In the genomic region with DNA sequence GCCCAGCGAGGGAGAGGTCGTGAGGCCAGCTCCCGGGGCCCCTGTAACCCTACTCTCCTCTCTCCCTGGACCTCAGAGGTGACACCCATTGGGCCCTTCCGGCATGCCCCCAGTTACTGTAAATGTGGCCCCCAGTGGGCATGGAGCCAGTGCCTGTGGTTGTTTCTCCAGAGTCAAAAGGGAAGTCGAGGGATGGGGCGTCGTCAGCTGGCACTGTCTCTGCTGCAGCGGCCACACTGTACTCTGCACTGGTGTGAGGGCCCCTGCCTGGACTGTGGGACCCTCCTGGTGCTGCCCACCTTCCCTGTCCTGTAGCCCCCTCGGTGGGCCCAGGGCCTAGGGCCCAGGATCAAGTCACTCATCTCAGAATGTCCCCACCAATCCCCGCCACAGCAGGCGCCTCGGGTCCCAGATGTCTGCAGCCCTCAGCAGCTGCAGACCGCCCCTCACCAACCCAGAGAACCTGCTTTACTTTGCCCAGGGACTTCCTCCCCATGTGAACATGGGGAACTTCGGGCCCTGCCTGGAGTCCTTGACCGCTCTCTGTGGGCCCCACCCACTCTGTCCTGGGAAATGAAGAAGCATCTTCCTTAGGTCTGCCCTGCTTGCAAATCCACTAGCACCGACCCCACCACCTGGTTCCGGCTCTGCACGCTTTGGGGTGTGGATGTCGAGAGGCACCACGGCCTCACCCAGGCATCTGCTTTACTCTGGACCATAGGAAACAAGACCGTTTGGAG, we compare ENCODE assay signal across 9 cellular contexts. TPM values are rescaled to one million over a fixed set of nuclear protein-coding genes. Genes with fewer than 3 reads are reported as not detected.
DNase-seq lines count a peak whose midpoint lies in the region; ATAC-seq and TF ChIP-seq lines count a peak whose summit lies in the region.
"Had no signal": no experiment of that assay in that cellular context is flagged by ENCODE, and none has a peak within 500 bp of the region (broad histone marks: within the 10 kb centered on the region; RNA-seq: fewer than 3 reads in every experiment).

No MANE protein-coding gene starts in this region.

- 79% methylated on average over 12 of the region's 21 CpGs for WGBS in suprapubic skin

- no peaks in the 10 kb centered on the region for H3K27me3 ChIP-seq in left lung
- no peaks in the 10 kb centered on the region for H3K27me3 ChIP-seq in suprapubic skin

- no peak overlapping the region for H3K4me3 ChIP-seq in left lung
- no peak overlapping the region for H3K4me3 ChIP-seq in suprapubic skin

- H3K36me3 Mint-ChIP-seq in T-helper 2 cell treated with Interferon-gamma antibody and Interleukin-4, amounts not matched to agents 5 μg/mL and 100 μg/mL, for 36 hours (ENCODE audit: low read depth): peaks cover 3% of the 10 kb centered on the region
- peaks cover 0 to 18% of the 10 kb centered on the region in 2 donors for H3K36me3 Mint-ChIP-seq in activated naive CD4-positive, alpha-beta T cell treated with anti-CD3 and anti-CD28 coated beads, Interleukin-2, amount 50 U/mL, for 72 hours

- H3K4me3 Mint-ChIP-seq in T-helper 2 cell treated with Interferon-gamma antibody and Interleukin-4, amounts not matched to agents 5 μg/mL and 100 μg/mL, for 36 hours: no peak overlapping the region

- H3K4me1 Mint-ChIP-seq in T-helper 2 cell treated with Interferon-gamma antibody and Interleukin-4, amounts not matched to agents 5 μg/mL and 100 μg/mL, for 36 hours (ENCODE audit: low read depth): peaks cover 29% of the 10 kb centered on the region

- intact Hi-C loops in left lung (cut with DNase I): no loop called here

- H3K36me3 ChIP-seq in left lung (no peaks in the 10 kb centered on the region), suprapubic skin (no peaks in the 10 kb centered on the region)

- peak overlapping the region; percentile 72 to 98 for H3K27ac ChIP-seq in left lung
- H3K27ac ChIP-seq in suprapubic skin: peak overlapping the region; percentile 32

- peak in 1 of 2 donors; percentile 8 for ATAC-seq in activated naive CD4-positive, alpha-beta T cell treated with anti-CD3 and anti-CD28 coated beads, Interleukin-2, amount 50 U/mL, for 72 hours
- ATAC-seq in left lung (peak; percentile 48), GM18498 (IDR thresholded peaks at IDR 0.05; ENCODE audit: unreplicated experiment) (no peak)

- H3K27me3 Mint-ChIP-seq in T-helper 2 cell treated with Interferon-gamma antibody and Interleukin-4, amounts not matched to agents 5 μg/mL and 100 μg/mL, for 36 hours (ENCODE audit: low read depth): no peaks in the 10 kb centered on the region

- DNase-seq in T-helper 2 cell treated with Interferon-gamma antibody and Interleukin-4, amounts not matched to agents 5 μg/mL and 100 μg/mL, for 36 hours (ENCODE audit: low spot score): no peak
- DNase-seq in T-helper 2 cell (no peak), left lung (peak; percentile 75 to 88), suprapubic skin (ENCODE audit: low spot score in 2 of 2) (no peak), SW480 (ENCODE audit: low spot score) (no peak), DMS79 treated with DMSO at 0.1 percent for 48 hours (lab: John Stamatoyannopoulos, UW) (no peak)
- DNase-seq in activated naive CD4-positive, alpha-beta T cell treated with anti-CD3 and anti-CD28 coated beads, Interleukin-2, amount 50 U/mL, for 72 hours (ENCODE audit: low spot score in 2 of 2): no peak
- DNase-seq: activated CD8-positive, alpha-beta memory T cell treated with anti-CD3 and anti-CD28 coated beads, Interleukin-2, amount 50 U/mL, for 4 hours had no signal

- TF ChIP-seq POLR2A in suprapubic skin (IDR thresholded peaks at IDR 0.05): no peak

- TF ChIP-seq CTCF in left lung (IDR thresholded peaks at IDR 0.05) (no peak), suprapubic skin (IDR thresholded peaks at IDR 0.05) (no peak)

- H3K4me1 ChIP-seq in left lung (peaks cover 14 to 88% of the 10 kb centered on the region in 2 donors), suprapubic skin (peaks cover 33% of the 10 kb centered on the region)

- no peaks in the 10 kb centered on the region for H3K9me3 ChIP-seq in left lung
- H3K9me3 ChIP-seq in suprapubic skin: no peaks in the 10 kb centered on the region

- H3K9me3 Mint-ChIP-seq in T-helper 2 cell treated with Interferon-gamma antibody and Interleukin-4, amounts not matched to agents 5 μg/mL and 100 μg/mL, for 36 hours: no peaks in the 10 kb centered on the region
- no peaks in the 10 kb centered on the region for H3K9me3 Mint-ChIP-seq in activated naive CD4-positive, alpha-beta T cell treated with anti-CD3 and anti-CD28 coated beads, Interleukin-2, amount 50 U/mL, for 72 hours

- no peak for TF ChIP-seq EP300 in suprapubic skin (IDR thresholded peaks at IDR 0.05)

- peak overlapping the region; percentile 80 for H3K27ac Mint-ChIP-seq in T-helper 2 cell treated with Interferon-gamma antibody and Interleukin-4, amounts not matched to agents 5 μg/mL and 100 μg/mL, for 36 hours
- H3K27ac Mint-ChIP-seq in activated naive CD4-positive, alpha-beta T cell treated with anti-CD3 and anti-CD28 coated beads, Interleukin-2, amount 50 U/mL, for 72 hours: peak overlapping the region; percentile 44 to 84

RNA-seq across cellular contexts. Expression of gene TNFRSF1B, which starts 23.7 kb away (rescaled TPM):
- 100 to 1,000 TPM in 1 of 2 donors, 10 to 100 TPM in 1; 98.1 to 143 TPM for total RNA-seq in activated naive CD4-positive, alpha-beta T cell treated with anti-CD3 and anti-CD28 coated beads, Interleukin-2, amount 50 U/mL, for 72 hours
- total RNA-seq in left lung (100 to 1,000 TPM in 1 of 2 donors, 10 to 100 TPM in 1; 33.0 to 109 TPM), suprapubic skin (10 to 100 TPM in 2 of 4 donors, 1 to 10 TPM in 2; 6.3 to 35.2 (median 11.9) TPM)

Comparison
In these comparisons a context has a peak if more than half of its experiments do, and no peak if none do; other contexts are left out.
1. DNase-seq: peak in left lung (2 of 2); none in T-helper 2 cell treated with Interferon-gamma antibody and Interleukin-4, amounts not matched to agents 5 μg/mL and 100 μg/mL, for 36 hours (single experiment), T-helper 2 cell (0 of 5), activated naive CD4-positive, alpha-beta T cell treated with anti-CD3 and anti-CD28 coated beads, Interleukin-2, amount 50 U/mL, for 72 hours (0 of 2), suprapubic skin (0 of 2), SW480 (single experiment) and DMS79 treated with DMSO at 0.1 percent for 48 hours (single experiment).